ENCODE assay signal across 27 cellular contexts in the genomic region with DNA sequence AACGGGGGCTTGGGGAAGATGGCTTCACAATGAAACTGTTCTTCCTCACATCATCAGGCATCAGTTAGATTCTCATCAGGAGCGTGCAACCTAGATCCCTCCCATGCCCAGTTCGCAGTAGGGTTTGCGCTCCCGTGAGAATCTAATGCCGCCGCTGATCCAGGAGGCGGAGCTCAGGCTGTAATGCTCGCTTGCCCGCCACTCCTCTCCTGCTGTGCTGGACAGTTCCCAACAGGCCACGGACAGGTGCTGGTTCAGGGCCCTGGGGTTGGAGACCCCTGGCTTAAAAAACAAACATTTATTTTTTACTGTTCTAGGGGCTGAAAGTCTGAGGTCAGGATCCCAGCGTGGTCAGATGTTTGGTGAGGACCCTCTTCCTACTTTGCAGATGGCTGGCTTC.
"Had no signal": no experiment of that assay in that cellular context is flagged by ENCODE, and none has a peak within 500 bp of the region (broad histone marks: within the 10 kb centered on the region; RNA-seq: fewer than 3 reads in every experiment).

No MANE protein-coding gene starts in this region.

- H3K27me3 ChIP-seq: dorsolateral prefrontal cortex, esophagus muscularis mucosa, foreskin keratinocyte, gastroesophageal sphincter, heart left ventricle, hepatocyte, left lung, neural progenitor cell, sigmoid colon, testis, tibial artery had no signal

- H3K4me3 ChIP-seq: dorsolateral prefrontal cortex, esophagus muscularis mucosa, gastroesophageal sphincter, heart left ventricle, hepatocyte, left lung, neural progenitor cell, psoas muscle, sigmoid colon, testis, tibial artery had no signal

- H3K36me3 ChIP-seq: neural progenitor cell had no signal

- H3K27ac ChIP-seq: dorsolateral prefrontal cortex, esophagus muscularis mucosa, foreskin keratinocyte, gastroesophageal sphincter, heart left ventricle, hepatocyte, left lung, neural progenitor cell, psoas muscle, sigmoid colon, testis, tibial artery had no signal

- H3K4me3 Mint-ChIP-seq: naive thymus-derived CD4-positive, alpha-beta T cell; nephron; neural progenitor cell; stimulated activated memory B cell treated with anti-CD40 and anti-IgM and Interleukin-4, amounts not matched to agents 10 μg/mL and 1 μg/mL and 100 μg/mL, for 72 hours; type B pancreatic cell had no signal

- H3K79me2 ChIP-seq: hepatocyte had no signal

- H3K9me3 Mint-ChIP-seq: nephron; stimulated activated memory B cell treated with anti-CD40 and anti-IgM and Interleukin-4, amounts not matched to agents 10 μg/mL and 1 μg/mL and 100 μg/mL, for 72 hours had no signal

- H2AFZ ChIP-seq: hepatocyte, neural progenitor cell had no signal

- H3K4me1 ChIP-seq: esophagus muscularis mucosa, foreskin keratinocyte, gastroesophageal sphincter, heart left ventricle, left lung, neural progenitor cell, psoas muscle, sigmoid colon, testis, tibial artery had no signal

- ATAC-seq: foreskin keratinocyte; gastroesophageal sphincter; heart left ventricle; left cardiac atrium; left lung; naive thymus-derived CD4-positive, alpha-beta T cell; psoas muscle; right cardiac atrium; stimulated activated memory B cell treated with anti-CD40 and anti-IgM and Interleukin-4, amounts not matched to agents 10 μg/mL and 1 μg/mL and 100 μg/mL, for 72 hours; stimulated activated naive CD8-positive, alpha-beta T cell treated with anti-CD3 and anti-CD28 coated beads, Interleukin-15, Interleukin-2, amounts not matched to agents 100 U/mL and 50 U/mL, for 24 hours had no signal

- H3K4me1 Mint-ChIP-seq: naive thymus-derived CD4-positive, alpha-beta T cell; nephron; stimulated activated memory B cell treated with anti-CD40 and anti-IgM and Interleukin-4, amounts not matched to agents 10 μg/mL and 1 μg/mL and 100 μg/mL, for 72 hours had no signal

- H3K27me3 Mint-ChIP-seq: naive thymus-derived CD4-positive, alpha-beta T cell; stimulated activated memory B cell treated with anti-CD40 and anti-IgM and Interleukin-4, amounts not matched to agents 10 μg/mL and 1 μg/mL and 100 μg/mL, for 72 hours; type B pancreatic cell had no signal

- DNase-seq: dorsolateral prefrontal cortex; effector CD8-positive, alpha-beta T cell; foreskin keratinocyte; heart left ventricle; left cardiac atrium; left lung; mammary epithelial cell; mesendoderm; midbrain; naive thymus-derived CD4-positive, alpha-beta T cell; nucleus accumbens; psoas muscle; right cardiac atrium; sigmoid colon; stimulated activated CD4-positive, alpha-beta T cell treated with anti-CD3 and anti-CD28 coated beads, Interleukin-2, amount 100 ng/mL, for 24 hours; stimulated activated CD4-positive, alpha-beta T cell treated with anti-CD3 and anti-CD28 coated beads, Interleukin-4, amount 100 ng/mL, for 4 hours; stimulated activated naive CD8-positive, alpha-beta T cell treated with anti-CD3 and anti-CD28 coated beads, Interleukin-15, Interleukin-2, amounts not matched to agents 100 U/mL and 50 U/mL, for 24 hours; substantia nigra; testis; tibial artery had no signal

- H3K27ac Mint-ChIP-seq: naive thymus-derived CD4-positive, alpha-beta T cell; nephron; neural progenitor cell; stimulated activated memory B cell treated with anti-CD40 and anti-IgM and Interleukin-4, amounts not matched to agents 10 μg/mL and 1 μg/mL and 100 μg/mL, for 72 hours; type B pancreatic cell had no signal

- H3K4me2 ChIP-seq: hepatocyte, neural progenitor cell had no signal

- H3K9me3 ChIP-seq: esophagus muscularis mucosa, gastroesophageal sphincter, heart left ventricle, left lung, psoas muscle, sigmoid colon, testis, tibial artery had no signal

- H3K9ac ChIP-seq: neural progenitor cell had no signal
